ENCODE assay signal across 17 cellular contexts in the genomic region with DNA sequence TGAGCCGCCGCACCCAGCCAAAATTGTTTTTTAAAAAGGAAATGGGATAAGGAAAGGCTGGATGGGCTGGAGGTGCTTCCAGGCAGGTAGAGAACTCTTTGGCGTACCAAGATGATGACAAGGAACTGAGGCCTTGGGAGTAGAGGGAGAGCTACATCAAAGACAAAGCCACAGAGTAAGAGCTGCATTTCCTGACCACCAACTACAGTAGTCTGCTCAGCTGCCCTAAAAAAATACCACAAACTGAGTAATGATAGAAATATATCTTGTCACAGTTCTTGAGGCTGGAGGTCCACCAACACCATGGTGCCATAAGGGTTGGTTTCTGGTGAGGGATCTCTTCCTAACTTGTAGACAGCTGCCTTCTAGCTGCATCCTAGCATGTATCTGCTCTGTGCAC. TPM values are rescaled to one million over a fixed set of nuclear protein-coding genes. Genes with fewer than 3 reads are reported as not detected.
A peak's percentile ranks its signal among the peaks of the same experiment; 100 is the strongest.
DNase-seq lines count a peak whose midpoint lies in the region; ATAC-seq lines count a peak whose summit lies in the region.
"Had no signal": no experiment of that assay in that cellular context is flagged by ENCODE, and none has a peak within 500 bp of the region (broad histone marks: within the 10 kb centered on the region; RNA-seq: fewer than 3 reads in every experiment).

No MANE protein-coding gene starts in this region.

- H3K4me1 Mint-ChIP-seq in activated naive CD8-positive, alpha-beta T cell treated with anti-CD3 and anti-CD28 coated beads, Interleukin-2, amount 10 ng/mL, durations not matched to agents 7 days and 5 days = peaks cover 27% of the 10 kb centered on the region
- H3K4me1 Mint-ChIP-seq in activated naive CD8-positive, alpha-beta T cell treated with anti-CD3 and anti-CD28 coated beads for 36 hours = peaks cover 19% of the 10 kb centered on the region
- H3K4me1 Mint-ChIP-seq in effector memory CD8-positive, alpha-beta T cell (ENCODE audit: low read depth in 2 of 2) = peaks cover 3 to 6% of the 10 kb centered on the region in 2 donors
- H3K4me1 Mint-ChIP-seq: H9 had no signal

- no peaks in the 10 kb centered on the region for H3K27me3 Mint-ChIP-seq in activated naive CD8-positive, alpha-beta T cell treated with anti-CD3 and anti-CD28 coated beads, Interleukin-2, amount 10 ng/mL, durations not matched to agents 7 days and 5 days
- no peaks in the 10 kb centered on the region for H3K27me3 Mint-ChIP-seq in activated naive CD8-positive, alpha-beta T cell treated with anti-CD3 and anti-CD28 coated beads for 36 hours
- no peaks in the 10 kb centered on the region for H3K27me3 Mint-ChIP-seq in effector memory CD8-positive, alpha-beta T cell

- H3K27ac Mint-ChIP-seq in activated naive CD8-positive, alpha-beta T cell treated with anti-CD3 and anti-CD28 coated beads, Interleukin-2, amount 10 ng/mL, durations not matched to agents 7 days and 5 days = peak overlapping the region; percentile 24
- H3K27ac Mint-ChIP-seq in activated naive CD8-positive, alpha-beta T cell treated with anti-CD3 and anti-CD28 coated beads for 36 hours = no peak overlapping the region
- H3K27ac Mint-ChIP-seq in effector memory CD8-positive, alpha-beta T cell = no peak overlapping the region
- H3K27ac Mint-ChIP-seq: H9 had no signal

- POLR2A ChIA-PET in activated naive CD8-positive, alpha-beta T cell treated with anti-CD3 and anti-CD28 coated beads, Interleukin-2, amount 10 ng/mL, durations not matched to agents 7 days and 5 days (lab: Charles Lee) = interaction anchor here (0.6 to 1.6 kb wide), 2 partner anchors 20 to 309 kb away, joined by 3 to 4 read pairs; no protein-coding TSS in a partner anchor

- peaks cover 8% of the 10 kb centered on the region for H3K36me3 Mint-ChIP-seq in activated naive CD8-positive, alpha-beta T cell treated with anti-CD3 and anti-CD28 coated beads, Interleukin-2, amount 10 ng/mL, durations not matched to agents 7 days and 5 days
- peaks cover 9% of the 10 kb centered on the region for H3K36me3 Mint-ChIP-seq in activated naive CD8-positive, alpha-beta T cell treated with anti-CD3 and anti-CD28 coated beads for 36 hours
- no peaks in the 10 kb centered on the region for H3K36me3 Mint-ChIP-seq in effector memory CD8-positive, alpha-beta T cell (ENCODE audit: insufficient read depth)

- peak; percentile 82 for ATAC-seq in activated naive CD8-positive, alpha-beta T cell treated with anti-CD3 and anti-CD28 coated beads, Interleukin-2, amount 10 ng/mL, durations not matched to agents 7 days and 5 days (ENCODE audit: low read depth)
- peak; percentile 58 for ATAC-seq in effector memory CD8-positive, alpha-beta T cell (replicated peaks)
- ATAC-seq in GM19351 (IDR thresholded peaks at IDR 0.05; ENCODE audit: unreplicated experiment) = no peak
- ATAC-seq: HepG2 had no signal

- H3K4me3 ChIP-seq in Jurkat, Clone E6-1 (ENCODE audit: low read length) = no peak overlapping the region

- H3K9me3 Mint-ChIP-seq in activated naive CD8-positive, alpha-beta T cell treated with anti-CD3 and anti-CD28 coated beads, Interleukin-2, amount 10 ng/mL, durations not matched to agents 7 days and 5 days = peaks cover 5% of the 10 kb centered on the region
- H3K9me3 Mint-ChIP-seq in activated naive CD8-positive, alpha-beta T cell treated with anti-CD3 and anti-CD28 coated beads for 36 hours = peaks cover 8% of the 10 kb centered on the region
- H3K9me3 Mint-ChIP-seq in effector memory CD8-positive, alpha-beta T cell = no peaks in the 10 kb centered on the region

- peak overlapping the region; percentile 13 for H3K4me3 Mint-ChIP-seq in activated naive CD8-positive, alpha-beta T cell treated with anti-CD3 and anti-CD28 coated beads, Interleukin-2, amount 10 ng/mL, durations not matched to agents 7 days and 5 days
- no peak overlapping the region for H3K4me3 Mint-ChIP-seq in activated naive CD8-positive, alpha-beta T cell treated with anti-CD3 and anti-CD28 coated beads for 36 hours
- H3K4me3 Mint-ChIP-seq in effector memory CD8-positive, alpha-beta T cell = no peak overlapping the region
- H3K4me3 Mint-ChIP-seq: H9 had no signal

- no peak for DNase-seq in activated naive CD8-positive, alpha-beta T cell treated with anti-CD3 and anti-CD28 coated beads, Interleukin-2, amount 10 ng/mL, durations not matched to agents 7 days and 5 days
- DNase-seq in activated naive CD8-positive, alpha-beta T cell treated with anti-CD3 and anti-CD28 coated beads for 36 hours = no peak
- peak; percentile 60 for DNase-seq in Jurkat, Clone E6-1 (ENCODE audit: low read depth, low spot score)
- no peak for DNase-seq in effector memory CD8-positive, alpha-beta T cell
- DNase-seq in SK-N-DZ (ENCODE audit: low spot score) = no peak
- DNase-seq in RPMI8226 = no peak
- DNase-seq: BE2C, H9, Karpas-422, NCI-H1930, NCI-H2171 treated with DMSO at 0.1 percent for 48 hours, NCI-H82, SIG-M5 had no signal

RNA-seq across cellular contexts. Expression of gene OR1K1, which starts 8.2 kb away (rescaled TPM):
- not detected for total RNA-seq in activated naive CD8-positive, alpha-beta T cell treated with anti-CD3 and anti-CD28 coated beads, Interleukin-2, amount 10 ng/mL, durations not matched to agents 7 days and 5 days
- not detected for total RNA-seq in activated naive CD8-positive, alpha-beta T cell treated with anti-CD3 and anti-CD28 coated beads for 36 hours
- polyA plus RNA-seq in Jurkat, Clone E6-1 (2012; ENCODE audit: insufficient read depth, insufficient read length) = not detected
- polyA plus RNA-seq in SK-N-DZ (2014; cell fraction: cytosol; rRNA removed) = not detected in 2 replicates
- not detected in 2 replicates for polyA plus RNA-seq in SK-N-DZ (2014; cell fraction: nucleus; rRNA removed)
- total RNA-seq: H9, HepG2, NCI-H460 had no signal
- polyA plus RNA-seq: AG04450, HepG2 had no signal

RNA-seq across cellular contexts. Expression of gene OR5C1, which starts 19.4 kb away (rescaled TPM):
- total RNA-seq in activated naive CD8-positive, alpha-beta T cell treated with anti-CD3 and anti-CD28 coated beads, Interleukin-2, amount 10 ng/mL, durations not matched to agents 7 days and 5 days = not detected
- not detected for total RNA-seq in activated naive CD8-positive, alpha-beta T cell treated with anti-CD3 and anti-CD28 coated beads for 36 hours
- not detected for polyA plus RNA-seq in Jurkat, Clone E6-1 (2012; ENCODE audit: insufficient read depth, insufficient read length)
- polyA plus RNA-seq in SK-N-DZ (2014; cell fraction: cytosol; rRNA removed) = not detected in 2 replicates
- not detected in 2 replicates for polyA plus RNA-seq in SK-N-DZ (2014; cell fraction: nucleus; rRNA removed)
- total RNA-seq: H9, HepG2, NCI-H460 had no signal
- polyA plus RNA-seq: AG04450, HepG2 had no signal

RNA-seq across cellular contexts. Expression of gene PDCL, which starts 20.2 kb away (rescaled TPM):
- 10 to 100 TPM; 24.3 to 26.6 TPM for total RNA-seq in activated naive CD8-positive, alpha-beta T cell treated with anti-CD3 and anti-CD28 coated beads, Interleukin-2, amount 10 ng/mL, durations not matched to agents 7 days and 5 days
- 10 to 100 TPM; 20.5 to 21.4 TPM for total RNA-seq in activated naive CD8-positive, alpha-beta T cell treated with anti-CD3 and anti-CD28 coated beads for 36 hours
- polyA plus RNA-seq in Jurkat, Clone E6-1 (2012; ENCODE audit: insufficient read depth, insufficient read length) = 25.6 TPM
- polyA plus RNA-seq in SK-N-DZ (2014; cell fraction: cytosol; rRNA removed) = 40.3 and 42.8 TPM in 2 replicates
- polyA plus RNA-seq in SK-N-DZ (2014; cell fraction: nucleus; rRNA removed) = 14.8 and 18.6 TPM in 2 replicates
